ENCODE assay signal across 11 cellular contexts in the genomic region with DNA sequence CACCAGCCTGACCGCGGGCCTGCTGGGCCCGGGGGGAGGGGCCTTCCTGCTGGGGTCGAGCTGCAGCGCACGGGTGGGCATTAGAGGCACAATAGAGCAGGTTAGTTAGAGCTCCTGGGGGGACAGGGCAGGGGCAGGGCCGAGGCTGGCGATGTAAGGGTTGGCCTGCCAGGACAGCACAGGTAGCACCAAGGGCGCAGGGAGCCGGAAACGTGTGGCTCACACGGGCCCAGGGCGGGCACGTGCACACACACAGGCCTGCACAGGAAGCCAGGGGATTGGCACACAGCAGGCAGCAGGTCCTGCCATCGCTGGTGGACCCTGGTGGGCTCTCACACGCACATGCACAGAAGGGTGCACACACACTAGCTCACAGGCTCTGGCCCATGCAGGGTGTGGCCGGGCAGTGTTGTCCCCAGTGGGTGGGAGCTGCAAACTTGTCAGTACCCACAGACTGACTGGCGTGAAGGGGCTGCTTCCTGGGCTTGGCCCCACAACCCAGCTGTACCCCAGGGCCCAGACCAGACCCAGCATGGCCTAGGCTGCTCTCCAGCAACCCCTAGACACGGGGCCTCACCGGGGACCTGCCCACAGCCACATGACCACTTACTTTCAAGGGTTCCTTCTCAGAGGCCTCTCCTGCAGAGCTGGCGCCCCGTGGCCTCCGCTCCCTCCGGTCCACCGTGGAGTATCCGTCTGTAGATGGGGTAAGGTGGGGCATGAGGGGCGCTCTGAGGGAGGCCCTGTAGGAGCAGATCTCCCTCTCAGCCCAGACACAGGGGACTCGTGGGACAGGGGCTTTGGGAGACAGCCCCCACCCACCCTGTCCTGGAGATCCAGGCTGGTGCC. TPM values are rescaled to one million over a fixed set of nuclear protein-coding genes. Genes with fewer than 3 reads are reported as not detected.
DNase-seq lines count a peak whose midpoint lies in the region; ATAC-seq and TF ChIP-seq lines count a peak whose summit lies in the region.
"Had no signal": no experiment of that assay in that cellular context is flagged by ENCODE, and none has a peak within 500 bp of the region (broad histone marks: within the 10 kb centered on the region; RNA-seq: fewer than 3 reads in every experiment).

No MANE protein-coding gene starts in this region.

- H3K27me3 Mint-ChIP-seq in activated CD8-positive, alpha-beta T cell treated with anti-CD3 and anti-CD28 coated beads, Interleukin-2, amount 10 ng/mL, durations not matched to agents 7 days and 5 days (ENCODE audit: low read depth), result no peaks in the 10 kb centered on the region
- H3K27me3 Mint-ChIP-seq in stimulated activated naive CD8-positive, alpha-beta T cell treated with anti-CD3 and anti-CD28 coated beads, Interleukin-15, amount 100 ng/mL, for 72 hours, result no peaks in the 10 kb centered on the region
- H3K27me3 Mint-ChIP-seq: IgD-negative memory B cell had no signal

- in situ Hi-C loops in GM13977 (cut with MboI; ENCODE audit: low pct_unique_long_range_greater_than_20kb, low sequenced_read_pairs, unreplicated experiment), result loop anchor here (25.0 kb wide), 2 partner anchors 109 to 316 kb away; a partner anchor contains a TSS

- CTCF ChIA-PET in activated CD8-positive, alpha-beta T cell treated with anti-CD3 and anti-CD28 coated beads, Interleukin-2, amount 10 ng/mL, durations not matched to agents 7 days and 5 days (lab: Charles Lee), result interaction anchor here (0.7 to 4.3 kb wide), 7 partner anchors 9 to 158 kb away, joined by 3 to 19 read pairs (median 5); no protein-coding TSS in a partner anchor

- H3K27ac Mint-ChIP-seq in activated CD8-positive, alpha-beta T cell treated with anti-CD3 and anti-CD28 coated beads, Interleukin-2, amount 10 ng/mL, durations not matched to agents 7 days and 5 days, result peak overlapping the region; percentile 30
- H3K27ac Mint-ChIP-seq in stimulated activated naive CD8-positive, alpha-beta T cell treated with anti-CD3 and anti-CD28 coated beads, Interleukin-15, amount 100 ng/mL, for 72 hours, result peak overlapping the region in 1 of 2 donors; percentile 86
- H3K27ac Mint-ChIP-seq: activated T-helper 2 cell treated with anti-CD3 and anti-CD28 coated beads, Interferon-gamma antibody, Interleukin-2, Interleukin-4, amounts not matched to agents 10 μg/mL and 5 μg/mL and 100 μg/mL, durations not matched to agents 14 hours and 24 hours and 36 hours; IgD-negative memory B cell had no signal

- no peaks in the 10 kb centered on the region for H3K9me3 Mint-ChIP-seq in activated CD8-positive, alpha-beta T cell treated with anti-CD3 and anti-CD28 coated beads, Interleukin-2, amount 10 ng/mL, durations not matched to agents 7 days and 5 days (ENCODE audit: insufficient read depth)
- H3K9me3 Mint-ChIP-seq in stimulated activated naive CD8-positive, alpha-beta T cell treated with anti-CD3 and anti-CD28 coated beads, Interleukin-15, amount 100 ng/mL, for 72 hours, result no peaks in the 10 kb centered on the region
- H3K9me3 Mint-ChIP-seq: activated T-helper 2 cell treated with anti-CD3 and anti-CD28 coated beads, Interferon-gamma antibody, Interleukin-2, Interleukin-4, amounts not matched to agents 10 μg/mL and 5 μg/mL and 100 μg/mL, durations not matched to agents 14 hours and 24 hours and 36 hours; IgD-negative memory B cell had no signal

- DNase-seq in GM13977 (ENCODE audit: low spot score) (no peak), left lobe of liver (ENCODE audit: low spot score) (no peak), NCI-H187 treated with DMSO at 0.1 percent for 48 hours (lab: John Stamatoyannopoulos, UW) (no peak), DMS53 treated with DMSO at 0.1 percent for 48 hours (lab: John Stamatoyannopoulos, UW; ENCODE audit: unreplicated experiment) (no peak), Kasumi-1 (lab: John Stamatoyannopoulos, UW) (no peak)
- peak; percentile 36 for DNase-seq in activated CD8-positive, alpha-beta T cell treated with anti-CD3 and anti-CD28 coated beads, Interleukin-2, amount 10 ng/mL, durations not matched to agents 7 days and 5 days
- no peak for DNase-seq in stimulated activated naive CD8-positive, alpha-beta T cell treated with anti-CD3 and anti-CD28 coated beads, Interleukin-15, amount 100 ng/mL, for 72 hours
- DNase-seq: colonic mucosa, NCI-H748 treated with DMSO at 0.1 percent for 48 hours had no signal

- peak; percentile 4 for TF ChIP-seq CTCF in GM13977 (IDR thresholded peaks at IDR 0.05; ENCODE audit: extremely low read depth, insufficient read depth, missing control alignments)

- no peak for ATAC-seq in activated CD8-positive, alpha-beta T cell treated with anti-CD3 and anti-CD28 coated beads, Interleukin-2, amount 10 ng/mL, durations not matched to agents 7 days and 5 days
- peak; percentile 57 for ATAC-seq in left lobe of liver
- peak; percentile 22 for ATAC-seq in stimulated activated naive CD8-positive, alpha-beta T cell treated with anti-CD3 and anti-CD28 coated beads, Interleukin-15, amount 100 ng/mL, for 72 hours

- H3K4me3 Mint-ChIP-seq in activated CD8-positive, alpha-beta T cell treated with anti-CD3 and anti-CD28 coated beads, Interleukin-2, amount 10 ng/mL, durations not matched to agents 7 days and 5 days, result no peak overlapping the region
- H3K4me3 Mint-ChIP-seq in stimulated activated naive CD8-positive, alpha-beta T cell treated with anti-CD3 and anti-CD28 coated beads, Interleukin-15, amount 100 ng/mL, for 72 hours, result no peak overlapping the region

- peaks cover 27% of the 10 kb centered on the region for H3K4me1 Mint-ChIP-seq in activated CD8-positive, alpha-beta T cell treated with anti-CD3 and anti-CD28 coated beads, Interleukin-2, amount 10 ng/mL, durations not matched to agents 7 days and 5 days (ENCODE audit: low read depth)
- H3K4me1 Mint-ChIP-seq in stimulated activated naive CD8-positive, alpha-beta T cell treated with anti-CD3 and anti-CD28 coated beads, Interleukin-15, amount 100 ng/mL, for 72 hours, result peaks cover 48% of the 10 kb centered on the region

- H3K36me3 Mint-ChIP-seq in activated CD8-positive, alpha-beta T cell treated with anti-CD3 and anti-CD28 coated beads, Interleukin-2, amount 10 ng/mL, durations not matched to agents 7 days and 5 days (ENCODE audit: low read depth), result no peaks in the 10 kb centered on the region

- POLR2A ChIA-PET in activated CD8-positive, alpha-beta T cell treated with anti-CD3 and anti-CD28 coated beads, Interleukin-2, amount 10 ng/mL, durations not matched to agents 7 days and 5 days (lab: Charles Lee), result interaction anchor here (0.9 kb wide), 1 partner anchor 49 kb away, joined by 5 read pairs; a partner anchor contains a TSS

RNA-seq across cellular contexts. Expression of a gene that starts 29.9 kb away (rescaled TPM):
- 10 to 100 TPM; 16.1 to 19.3 TPM for total RNA-seq in activated CD8-positive, alpha-beta T cell treated with anti-CD3 and anti-CD28 coated beads, Interleukin-2, amount 10 ng/mL, durations not matched to agents 7 days and 5 days
- total RNA-seq in left lobe of liver, result 44.6 TPM

RNA-seq across cellular contexts. Expression of a gene that starts 29.9 kb away (rescaled TPM):
- total RNA-seq in activated CD8-positive, alpha-beta T cell treated with anti-CD3 and anti-CD28 coated beads, Interleukin-2, amount 10 ng/mL, durations not matched to agents 7 days and 5 days, result 10 to 100 TPM; 92.8 to 97.1 TPM
- 145 TPM for total RNA-seq in left lobe of liver

RNA-seq across cellular contexts. Expression of a gene that starts 45.1 kb away (rescaled TPM):
- total RNA-seq in activated CD8-positive, alpha-beta T cell treated with anti-CD3 and anti-CD28 coated beads, Interleukin-2, amount 10 ng/mL, durations not matched to agents 7 days and 5 days, result 1 to 10 TPM in 1 of 2 experiments, under 1 TPM in 1; 0.86 to 1.4 TPM
- 18.7 TPM for total RNA-seq in left lobe of liver

RNA-seq across cellular contexts. Expression of a gene that starts 49.4 kb away (rescaled TPM):
- 10 to 100 TPM; 39.1 to 43.3 TPM for total RNA-seq in activated CD8-positive, alpha-beta T cell treated with anti-CD3 and anti-CD28 coated beads, Interleukin-2, amount 10 ng/mL, durations not matched to agents 7 days and 5 days
- total RNA-seq in left lobe of liver, result 12.5 TPM
